Comparison of ENCODE assay signal across 29 cellular contexts in the genomic region with DNA sequence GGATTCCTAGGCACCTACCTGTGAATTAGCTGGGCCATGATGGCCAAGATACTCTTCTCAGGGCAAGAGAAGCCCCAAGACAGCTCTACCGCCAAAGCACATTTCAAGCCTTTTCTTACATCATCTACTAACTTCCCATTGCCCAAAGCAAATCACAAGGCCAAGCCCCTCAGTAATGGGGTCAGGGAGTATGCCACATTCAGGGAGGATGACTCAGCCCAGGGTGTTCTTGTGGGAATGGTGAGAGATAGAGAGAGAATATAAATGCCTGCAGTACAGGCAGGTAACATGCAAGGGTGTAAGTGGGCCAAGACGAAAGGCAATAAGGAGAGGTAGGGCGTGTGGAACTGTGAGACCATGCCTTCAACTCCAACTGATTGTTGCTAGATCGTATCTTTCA.
"Had no signal": no experiment of that assay in that cellular context is flagged by ENCODE, and none has a peak within 500 bp of the region (broad histone marks: within the 10 kb centered on the region; RNA-seq: fewer than 3 reads in every experiment).

No MANE protein-coding gene starts in this region.

- H3K4me3 Mint-ChIP-seq: activated CD4-positive, alpha-beta memory T cell treated with anti-CD3 and anti-CD28 coated beads for 36 hours; activated CD4-positive, alpha-beta T cell treated with anti-CD3 and anti-CD28 coated beads for 36 hours; activated CD4-positive, alpha-beta T cell treated with anti-CD3 and anti-CD28 coated beads, Interleukin-2, amount 10 ng/mL, durations not matched to agents 24 days and 14 days; activated CD8-positive, alpha-beta memory T cell treated with anti-CD3 and anti-CD28 coated beads, Interleukin-2, amount 10 ng/mL, durations not matched to agents 7 days and 5 days; activated CD8-positive, alpha-beta T cell treated with anti-CD3 and anti-CD28 coated beads, Interleukin-2, amount 10 ng/mL, durations not matched to agents 7 days and 5 days; activated naive CD4-positive, alpha-beta T cell treated with anti-CD3 and anti-CD28 coated beads for 36 hours; activated naive CD8-positive, alpha-beta T cell treated with anti-CD3 and anti-CD28 coated beads, Interleukin-2, amount 10 ng/mL, durations not matched to agents 7 days and 5 days; activated T-helper 1 cell treated with anti-CD3 and anti-CD28 coated beads, Interleukin-12 subunit alpha, Interleukin-12 subunit beta, Interleukin-2, Interleukin-4 antibody, amounts not matched to agents 30 ng/mL and 10 ng/mL and 1 ng/mL, durations not matched to agents 14 hours and 24 hours and 36 hours; brain had no signal

- H3K27me3 Mint-ChIP-seq: activated CD4-positive, alpha-beta memory T cell treated with anti-CD3 and anti-CD28 coated beads for 36 hours; activated CD4-positive, alpha-beta T cell treated with anti-CD3 and anti-CD28 coated beads for 36 hours; activated CD4-positive, alpha-beta T cell treated with anti-CD3 and anti-CD28 coated beads, Interleukin-2, amount 10 ng/mL, durations not matched to agents 24 days and 14 days; activated CD8-positive, alpha-beta memory T cell treated with anti-CD3 and anti-CD28 coated beads, Interleukin-2, amount 10 ng/mL, durations not matched to agents 7 days and 5 days; activated naive CD8-positive, alpha-beta T cell treated with anti-CD3 and anti-CD28 coated beads, Interleukin-2, amount 10 ng/mL, durations not matched to agents 7 days and 5 days had no signal

- DNase-seq: activated CD4-positive, alpha-beta memory T cell treated with anti-CD3 and anti-CD28 coated beads for 36 hours; activated CD4-positive, alpha-beta T cell treated with anti-CD3 and anti-CD28 coated beads for 36 hours; activated CD4-positive, alpha-beta T cell treated with anti-CD3 and anti-CD28 coated beads, Interleukin-2, amount 10 ng/mL, durations not matched to agents 24 days and 14 days; activated CD4-positive, CD25-positive, alpha-beta regulatory T cell; activated CD4-positive, CD25-positive, alpha-beta regulatory T cell treated with anti-CD3 and anti-CD28 coated beads, Interleukin-2, amount 50 U/mL, for 72 hours; activated CD8-positive, alpha-beta memory T cell treated with anti-CD3 and anti-CD28 coated beads, Interleukin-2, amount 10 ng/mL, durations not matched to agents 7 days and 5 days; activated CD8-positive, alpha-beta memory T cell treated with anti-CD3 and anti-CD28 coated beads, Interleukin-2, amount 50 U/mL, for 4 hours; activated CD8-positive, alpha-beta T cell treated with anti-CD3 and anti-CD28 coated beads, Interleukin-2, amount 10 ng/mL, durations not matched to agents 7 days and 5 days; activated effector memory CD4-positive, alpha-beta T cell treated with anti-CD3 and anti-CD28 coated beads, Interleukin-2, amount 50 U/mL, for 16 hours; activated naive CD4-positive, alpha-beta T cell treated with anti-CD3 and anti-CD28 coated beads for 36 hours; activated naive CD8-positive, alpha-beta T cell treated with anti-CD3 and anti-CD28 coated beads, Interleukin-2, amount 10 ng/mL, durations not matched to agents 7 days and 5 days; activated T-cell treated with anti-CD3 and anti-CD28 coated beads, Interleukin-2, amount 50 U/mL, for 1 hour; activated T-cell treated with anti-CD3 and anti-CD28 coated beads, Interleukin-2, amount 50 U/mL, for 48 hours; central memory CD4-positive, alpha-beta T cell; cerebellar nuclear complex; colonic mucosa; effector CD8-positive, alpha-beta T cell; esophagus squamous epithelium; foreskin melanocyte; T-helper 2 cell had no signal

- H3K27me3 ChIP-seq: ascending aorta, cardiac muscle cell, colonic mucosa, esophagus squamous epithelium, gastroesophageal sphincter had no signal

- ATAC-seq: activated CD4-positive, alpha-beta T cell treated with anti-CD3 and anti-CD28 coated beads for 36 hours; activated CD8-positive, alpha-beta memory T cell treated with anti-CD3 and anti-CD28 coated beads, Interleukin-2, amount 10 ng/mL, durations not matched to agents 7 days and 5 days; activated CD8-positive, alpha-beta T cell treated with anti-CD3 and anti-CD28 coated beads, Interleukin-2, amount 10 ng/mL, durations not matched to agents 7 days and 5 days; activated naive CD4-positive, alpha-beta T cell treated with anti-CD3 and anti-CD28 coated beads, Interleukin-2, amount 50 U/mL, for 72 hours; gastroesophageal sphincter had no signal

- H3K36me3 ChIP-seq: ascending aorta, breast epithelium, cardiac muscle cell, colonic mucosa, esophagus squamous epithelium, gastroesophageal sphincter had no signal

- H3K27ac ChIP-seq: ascending aorta, breast epithelium, cardiac muscle cell, colonic mucosa, epithelial cell of prostate, esophagus squamous epithelium, gastroesophageal sphincter had no signal

- H3K36me3 Mint-ChIP-seq: activated CD4-positive, alpha-beta memory T cell treated with anti-CD3 and anti-CD28 coated beads for 36 hours; activated CD8-positive, alpha-beta memory T cell treated with anti-CD3 and anti-CD28 coated beads, Interleukin-2, amount 10 ng/mL, durations not matched to agents 7 days and 5 days; activated naive CD4-positive, alpha-beta T cell treated with anti-CD3 and anti-CD28 coated beads, Interleukin-2, amount 50 U/mL, for 72 hours; activated naive CD8-positive, alpha-beta T cell treated with anti-CD3 and anti-CD28 coated beads, Interleukin-2, amount 10 ng/mL, durations not matched to agents 7 days and 5 days; brain had no signal

- H3K27ac Mint-ChIP-seq: activated CD4-positive, alpha-beta memory T cell treated with anti-CD3 and anti-CD28 coated beads for 36 hours; activated CD4-positive, alpha-beta T cell treated with anti-CD3 and anti-CD28 coated beads for 36 hours; activated CD4-positive, alpha-beta T cell treated with anti-CD3 and anti-CD28 coated beads, Interleukin-2, amount 10 ng/mL, durations not matched to agents 24 days and 14 days; activated CD8-positive, alpha-beta memory T cell treated with anti-CD3 and anti-CD28 coated beads, Interleukin-2, amount 10 ng/mL, durations not matched to agents 7 days and 5 days; activated CD8-positive, alpha-beta T cell treated with anti-CD3 and anti-CD28 coated beads, Interleukin-2, amount 10 ng/mL, durations not matched to agents 7 days and 5 days; activated naive CD4-positive, alpha-beta T cell treated with anti-CD3 and anti-CD28 coated beads for 36 hours; activated naive CD4-positive, alpha-beta T cell treated with anti-CD3 and anti-CD28 coated beads, Interleukin-2, amount 50 U/mL, for 72 hours; activated naive CD8-positive, alpha-beta T cell treated with anti-CD3 and anti-CD28 coated beads, Interleukin-2, amount 10 ng/mL, durations not matched to agents 7 days and 5 days; activated T-helper 1 cell treated with anti-CD3 and anti-CD28 coated beads, Interleukin-12 subunit alpha, Interleukin-12 subunit beta, Interleukin-2, Interleukin-4 antibody, amounts not matched to agents 30 ng/mL and 10 ng/mL and 1 ng/mL, durations not matched to agents 14 hours and 24 hours and 36 hours; activated T-helper 2 cell treated with anti-CD3 and anti-CD28 coated beads, Interferon-gamma antibody, Interleukin-2, Interleukin-4, amounts not matched to agents 10 μg/mL and 5 μg/mL and 100 μg/mL, durations not matched to agents 14 hours and 24 hours and 36 hours; brain had no signal

- H3K9me3 Mint-ChIP-seq: activated CD4-positive, alpha-beta memory T cell treated with anti-CD3 and anti-CD28 coated beads for 36 hours; activated CD4-positive, alpha-beta T cell treated with anti-CD3 and anti-CD28 coated beads, Interleukin-2, amount 10 ng/mL, durations not matched to agents 24 days and 14 days; activated naive CD4-positive, alpha-beta T cell treated with anti-CD3 and anti-CD28 coated beads for 36 hours; activated naive CD8-positive, alpha-beta T cell treated with anti-CD3 and anti-CD28 coated beads, Interleukin-2, amount 10 ng/mL, durations not matched to agents 7 days and 5 days; activated T-helper 2 cell treated with anti-CD3 and anti-CD28 coated beads, Interferon-gamma antibody, Interleukin-2, Interleukin-4, amounts not matched to agents 10 μg/mL and 5 μg/mL and 100 μg/mL, durations not matched to agents 14 hours and 24 hours and 36 hours had no signal

- H3K4me3 ChIP-seq: ascending aorta, breast epithelium, cardiac muscle cell, colonic mucosa, esophagus squamous epithelium, gastroesophageal sphincter had no signal

- H3K4me1 Mint-ChIP-seq: activated CD4-positive, alpha-beta T cell treated with anti-CD3 and anti-CD28 coated beads for 36 hours; activated CD4-positive, alpha-beta T cell treated with anti-CD3 and anti-CD28 coated beads, Interleukin-2, amount 10 ng/mL, durations not matched to agents 24 days and 14 days; activated CD8-positive, alpha-beta memory T cell treated with anti-CD3 and anti-CD28 coated beads, Interleukin-2, amount 10 ng/mL, durations not matched to agents 7 days and 5 days; activated naive CD8-positive, alpha-beta T cell treated with anti-CD3 and anti-CD28 coated beads, Interleukin-2, amount 10 ng/mL, durations not matched to agents 7 days and 5 days; brain had no signal

- H3K9me3 ChIP-seq: ascending aorta, breast epithelium, colonic mucosa, esophagus squamous epithelium, gastroesophageal sphincter had no signal

- H3K4me1 ChIP-seq: ascending aorta, breast epithelium, colonic mucosa, esophagus squamous epithelium, gastroesophageal sphincter had no signal
